In genomic region chr9:93108301-93109041, GRCh38 we compare ENCODE assay signal across 8 cellular contexts. TPM values are rescaled to one million over a fixed set of nuclear protein-coding genes. Genes with fewer than 3 reads are reported as not detected.
DNase-seq lines count a peak whose midpoint lies in the region; ATAC-seq and TF ChIP-seq lines count a peak whose summit lies in the region.

No MANE protein-coding gene starts in this region.

- H3K4me3 ChIP-seq in Panc1 (ENCODE audit: low read depth in 2 of 2, low read length in 2 of 2) (no peak overlapping the region), osteoblast (ENCODE audit: insufficient read depth, low read length) (no peak overlapping the region), Caco-2 (ENCODE audit: low read depth, low read length) (no peak overlapping the region)

- ATAC-seq in Panc1 (peak; percentile 24; the same call in 1 of the 2 replicates), GM21529 (IDR thresholded peaks at IDR 0.05; ENCODE audit: unreplicated experiment) (no peak)
- peak; percentile 8 for ATAC-seq in activated naive CD8-positive, alpha-beta T cell treated with anti-CD3 and anti-CD28 coated beads, Interleukin-2, amount 10 ng/mL, durations not matched to agents 7 days and 5 days (ENCODE audit: low read depth)

- H3K4me1 Mint-ChIP-seq in activated naive CD8-positive, alpha-beta T cell treated with anti-CD3 and anti-CD28 coated beads, Interleukin-2, amount 10 ng/mL, durations not matched to agents 7 days and 5 days = peaks cover 26% of the 10 kb centered on the region
- no peaks in the 10 kb centered on the region for H3K4me1 Mint-ChIP-seq in Caco-2 (ENCODE audit: low read depth, unreplicated experiment)

- H3K36me3 ChIP-seq in Panc1 (ENCODE audit: control insufficient read depth, insufficient read depth, low read length) = no peaks in the 10 kb centered on the region
- peaks cover 15% of the 10 kb centered on the region for H3K36me3 ChIP-seq in osteoblast (ENCODE audit: insufficient read depth, low read length)
- H3K36me3 ChIP-seq in Caco-2 (ENCODE audit: control insufficient read depth, insufficient read depth, low read length) = no peaks in the 10 kb centered on the region

- CTCF ChIA-PET in Panc1 (lab: Charles Lee) = interaction anchor here (0.6 to 1.4 kb wide), 9 partner anchors 10 to 449 kb away, joined by 3 to 8 read pairs (median 5); no protein-coding TSS in a partner anchor
- CTCF ChIA-PET in Caco-2 (lab: Charles Lee) = interaction anchor here (0.7 to 0.9 kb wide), 4 partner anchors 13 to 150 kb away, joined by 3 to 7 read pairs (median 4); partner anchors contain the start of gene NINJ1

- BruUV-seq in Panc1 (replicated peaks; lab: Mats Ljungman, UMichigan) (no TSS peak), Caco-2 (replicated peaks; lab: Mats Ljungman, UMichigan) (no TSS peak)

- H3K36me3 Mint-ChIP-seq in activated naive CD8-positive, alpha-beta T cell treated with anti-CD3 and anti-CD28 coated beads, Interleukin-2, amount 10 ng/mL, durations not matched to agents 7 days and 5 days = peaks cover 34% of the 10 kb centered on the region
- H3K36me3 Mint-ChIP-seq in Caco-2 (ENCODE audit: insufficient read depth, unreplicated experiment) = no peaks in the 10 kb centered on the region

- H3K4me1 ChIP-seq in Panc1 (ENCODE audit: control insufficient read depth, insufficient read depth, low read length) (no peaks in the 10 kb centered on the region), osteoblast (ENCODE audit: insufficient read depth, low read length) (no peaks in the 10 kb centered on the region), Caco-2 (no peaks in the 10 kb centered on the region)

- H3K4me3 Mint-ChIP-seq in activated naive CD8-positive, alpha-beta T cell treated with anti-CD3 and anti-CD28 coated beads, Interleukin-2, amount 10 ng/mL, durations not matched to agents 7 days and 5 days = no peak overlapping the region
- no peak overlapping the region for H3K4me3 Mint-ChIP-seq in Caco-2 (ENCODE audit: unreplicated experiment)

- no peak overlapping the region for H3K27ac ChIP-seq in Panc1 (ENCODE audit: low read length)
- H3K27ac ChIP-seq in osteoblast (ENCODE audit: low read depth, low read length) = no peak overlapping the region

- no peak for TF ChIP-seq CTCF in Panc1 (IDR thresholded peaks at IDR 0.05)
- no peak for TF ChIP-seq CTCF in osteoblast (IDR thresholded peaks at IDR 0.05; ENCODE audit: extremely low read depth, low read depth, low read length)
- no peak for TF ChIP-seq CTCF in Caco-2 (IDR thresholded peaks at IDR 0.05; ENCODE audit: insufficient read depth in 1 of 2, low read depth in 1 of 2, low read length in 1 of 2, severe bottlenecking in 1 of 2, unreplicated experiment in 1 of 2)

- peaks cover 56% of the 10 kb centered on the region for H3K79me2 ChIP-seq in osteoblast (ENCODE audit: insufficient read depth, low read length)

- in situ Hi-C loops in Panc1 (cut with HindIII; ENCODE audit: low pct_unique_long_range_greater_than_20kb, low sequenced_read_pairs) = no loop called here

- H2AFZ ChIP-seq in osteoblast (ENCODE audit: low read length) = no peak overlapping the region

- H3K9me3 ChIP-seq in Panc1 (ENCODE audit: control insufficient read depth, insufficient read depth, low read depth, low read length) (no peaks in the 10 kb centered on the region), osteoblast (ENCODE audit: low read depth, low read length) (no peaks in the 10 kb centered on the region), Caco-2 (no peaks in the 10 kb centered on the region)

- peaks cover 36% of the 10 kb centered on the region for H4K20me1 ChIP-seq in osteoblast (ENCODE audit: insufficient read depth, low read length)

- peaks cover 10% of the 10 kb centered on the region for H3K9me3 Mint-ChIP-seq in activated naive CD8-positive, alpha-beta T cell treated with anti-CD3 and anti-CD28 coated beads, Interleukin-2, amount 10 ng/mL, durations not matched to agents 7 days and 5 days
- H3K9me3 Mint-ChIP-seq in Caco-2 (ENCODE audit: unreplicated experiment) = peaks cover 10% of the 10 kb centered on the region

- DNase-seq in D341Med (ENCODE audit: low spot score) (peak; percentile 31), Panc1 (ENCODE audit: low read depth, low spot score) (no peak), osteoblast (ENCODE audit: insufficient read length, low spot score, missing footprints) (peak; percentile 8), SW480 (ENCODE audit: low spot score) (no peak), globus pallidus (ENCODE audit: low spot score) (no peak), Caco-2 (no peak)
- DNase-seq in activated naive CD8-positive, alpha-beta T cell treated with anti-CD3 and anti-CD28 coated beads, Interleukin-2, amount 10 ng/mL, durations not matched to agents 7 days and 5 days = peak; percentile 35

- H3K27me3 ChIP-seq in Panc1 (ENCODE audit: control insufficient read depth, insufficient read depth, low read length) (no peaks in the 10 kb centered on the region), osteoblast (ENCODE audit: insufficient read depth, low read length) (no peaks in the 10 kb centered on the region), Caco-2 (replicated peaks; ENCODE audit: control insufficient read depth, insufficient read depth, low read length) (no peaks in the 10 kb centered on the region)

- intact Hi-C loops in Panc1 (cut with micrococcal nuclease; ENCODE audit: unreplicated experiment) (no loop called here), Caco-2 (cut with micrococcal nuclease; ENCODE audit: unreplicated experiment) (loop anchor here (1.0 kb wide), 1 partner anchor 197 kb away; no protein-coding TSS in a partner anchor)

- no peak overlapping the region for H3K4me2 ChIP-seq in osteoblast (ENCODE audit: insufficient read depth, low read length)

- no peaks in the 10 kb centered on the region for H3K27me3 Mint-ChIP-seq in activated naive CD8-positive, alpha-beta T cell treated with anti-CD3 and anti-CD28 coated beads, Interleukin-2, amount 10 ng/mL, durations not matched to agents 7 days and 5 days
- no peaks in the 10 kb centered on the region for H3K27me3 Mint-ChIP-seq in Caco-2 (ENCODE audit: insufficient read depth, unreplicated experiment)

- POLR2A ChIA-PET in Panc1 (lab: Charles Lee) = interaction anchor here (0.7 kb wide), 1 partner anchor 11 kb away, joined by 3 read pairs; no protein-coding TSS in a partner anchor
- POLR2A ChIA-PET in activated naive CD8-positive, alpha-beta T cell treated with anti-CD3 and anti-CD28 coated beads, Interleukin-2, amount 10 ng/mL, durations not matched to agents 7 days and 5 days (lab: Charles Lee) = interaction anchor here (0.5 to 1.3 kb wide), 7 partner anchors 10 to 144 kb away, joined by 3 to 5 read pairs (median 3); partner anchors contain the start of gene CARD19
- POLR2A ChIA-PET in Caco-2 (lab: Charles Lee) = no interaction called here

- H3K27ac Mint-ChIP-seq in activated naive CD8-positive, alpha-beta T cell treated with anti-CD3 and anti-CD28 coated beads, Interleukin-2, amount 10 ng/mL, durations not matched to agents 7 days and 5 days = no peak overlapping the region
- no peak overlapping the region for H3K27ac Mint-ChIP-seq in Caco-2 (ENCODE audit: unreplicated experiment)

RNA-seq across cellular contexts. Expression of gene CARD19, which starts 12.5 kb away (rescaled TPM):
- total RNA-seq in Panc1 (2021; ENCODE audit: unreplicated experiment) = 63.4 TPM
- polyA plus RNA-seq in Panc1 (2012; ENCODE audit: insufficient read length) = 72.2 TPM
- 10 to 100 TPM; 68.1 to 68.2 TPM for total RNA-seq in activated naive CD8-positive, alpha-beta T cell treated with anti-CD3 and anti-CD28 coated beads, Interleukin-2, amount 10 ng/mL, durations not matched to agents 7 days and 5 days
- total RNA-seq in osteoblast = 38.4 and 38.6 TPM in 2 replicates
- 10.6 and 11.4 TPM in 2 replicates for total RNA-seq in Caco-2 (2022)

RNA-seq across cellular contexts. Expression of gene NINJ1, which starts 25.6 kb away (rescaled TPM):
- total RNA-seq in Panc1 (2021; ENCODE audit: unreplicated experiment) (26.7 TPM), osteoblast (33.6 and 34.7 TPM in 2 replicates), Caco-2 (2022) (29.5 and 35.6 TPM in 2 replicates)
- polyA plus RNA-seq in Panc1 (2012; ENCODE audit: insufficient read length) = 57.4 TPM
- 10 to 100 TPM; 29.5 to 30.4 TPM for total RNA-seq in activated naive CD8-positive, alpha-beta T cell treated with anti-CD3 and anti-CD28 coated beads, Interleukin-2, amount 10 ng/mL, durations not matched to agents 7 days and 5 days

RNA-seq across cellular contexts. Expression of gene SUSD3, which starts 50.0 kb away (rescaled TPM):
- total RNA-seq in Panc1 (2021; ENCODE audit: unreplicated experiment) (5.0 TPM), osteoblast (0.36 and 0.88 TPM in 2 replicates), Caco-2 (2022) (2.2 and 2.9 TPM in 2 replicates)
- 12.7 TPM for polyA plus RNA-seq in Panc1 (2012; ENCODE audit: insufficient read length)
- 10 to 100 TPM; 68.0 to 70.4 TPM for total RNA-seq in activated naive CD8-positive, alpha-beta T cell treated with anti-CD3 and anti-CD28 coated beads, Interleukin-2, amount 10 ng/mL, durations not matched to agents 7 days and 5 days

Comparison
In these comparisons a context has a peak if more than half of its experiments do, and no peak if none do; other contexts are left out.
1. DNase-seq: peak in D341Med (single experiment), activated naive CD8-positive, alpha-beta T cell treated with anti-CD3 and anti-CD28 coated beads, Interleukin-2, amount 10 ng/mL, durations not matched to agents 7 days and 5 days (single experiment) and osteoblast (single experiment); none in Panc1 (single experiment), SW480 (single experiment), globus pallidus (single experiment) and Caco-2 (0 of 2).
2. RNA of gene SUSD3, which starts 50.0 kb away (total RNA-seq): 68.0 to 70.4 TPM in activated naive CD8-positive, alpha-beta T cell treated with anti-CD3 and anti-CD28 coated beads, Interleukin-2, amount 10 ng/mL, durations not matched to agents 7 days and 5 days; 5.0 TPM in Panc1 (single experiment), 2.2 to 2.9 TPM in Caco-2 and 0.36 to 0.88 TPM in osteoblast; every median in the first group is over 10 times any median in the second.